ENCODE assay signal across 8 cellular contexts in the genomic region with DNA sequence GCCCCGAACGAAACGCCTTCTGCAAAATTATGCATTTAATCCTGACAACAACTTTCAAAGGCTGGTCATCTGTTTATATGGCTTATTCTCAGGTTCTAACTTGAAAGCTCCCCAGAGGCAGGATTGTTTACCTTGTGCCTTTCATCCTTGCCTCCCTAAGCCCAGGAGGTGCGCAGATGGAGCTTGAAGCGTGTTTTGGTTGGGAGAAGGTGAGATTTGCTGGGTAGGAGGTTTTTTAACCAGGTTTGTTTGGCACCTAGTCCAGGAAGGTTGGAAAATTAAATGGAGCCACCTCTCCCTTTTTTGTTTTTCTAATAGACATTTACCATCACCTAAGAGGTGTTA. TPM values are rescaled to one million over a fixed set of nuclear protein-coding genes. Genes with fewer than 3 reads are reported as not detected.
A peak's percentile ranks its signal among the peaks of the same experiment; 100 is the strongest.
DNase-seq lines count a peak whose midpoint lies in the region; ATAC-seq and TF ChIP-seq lines count a peak whose summit lies in the region.

No MANE protein-coding gene starts in this region.

- TF ChIP-seq POLR2A in spleen (IDR thresholded peaks at IDR 0.05), result no peak

- peak overlapping the region; percentile 90 to 95 for H3K27ac Mint-ChIP-seq in T-cell

- no peaks in the 10 kb centered on the region for H3K9me3 ChIP-seq in right cardiac atrium (ENCODE audit: control insufficient read depth, low read length)
- no peaks in the 10 kb centered on the region for H3K9me3 ChIP-seq in spleen

- H3K4me1 ChIP-seq in right cardiac atrium (ENCODE audit: control insufficient read depth, insufficient read depth, low read length) (peaks cover 7% of the 10 kb centered on the region), spleen (peaks cover 12 to 51% (median 32%) of the 10 kb centered on the region in 6 donors)

- CTCF ChIA-PET in T-cell (lab: Charles Lee), result no interaction called here

- WGBS in right cardiac atrium, result 3% methylated on average over 5 of the region's 5 CpGs
- WGBS in spleen, 5 donors, result 5 to 11% (median 8%) methylated on average over 5 of the region's 5 CpGs

- peak; percentile 4 to 64 (median 31) for DNase-seq in NCI-H1417 (lab: John Stamatoyannopoulos, UW)
- DNase-seq in NCI-H1417 treated with DMSO at 0.1 percent for 48 hours (lab: John Stamatoyannopoulos, UW), result no peak
- DNase-seq in T-cell, result no peak
- no peak for DNase-seq in right cardiac atrium
- no peak for DNase-seq in spleen
- DNase-seq in NCI-H1436 (lab: John Stamatoyannopoulos, UW), result no peak
- DNase-seq in middle frontal gyrus (ENCODE audit: extremely low spot score, low spot score), result no peak
- DNase-seq in occipital lobe (lab: John Stamatoyannopoulos, UW), result no peak

- POLR2A ChIA-PET in T-cell (lab: Charles Lee), result interaction anchor here in 1 of 2 donors (0.6 kb wide), 1 partner anchor 235 kb away, joined by 16 read pairs; no protein-coding TSS in a partner anchor

- H3K36me3 ChIP-seq in spleen, result peaks cover 0 to 8% (median 0%) of the 10 kb centered on the region in 6 donors

- H3K27me3 Mint-ChIP-seq in T-cell, result no peaks in the 10 kb centered on the region

- H3K4me3 ChIP-seq in right cardiac atrium (ENCODE audit: low read length) (peak overlapping the region; percentile 88), spleen (peak overlapping the region; percentile 68 to 96 (median 92))

- H3K9me3 Mint-ChIP-seq in T-cell, result no peaks in the 10 kb centered on the region

- TF ChIP-seq CTCF in spleen (IDR thresholded peaks at IDR 0.05 in 8 of 11, conservative IDR thresholded peaks at IDR 0.05 in 3 of 11), result no peak

- H3K4me3 Mint-ChIP-seq in T-cell, result peak overlapping the region; percentile 90 to 93 (median 91)

- ATAC-seq in T-cell (replicated peaks in 1 of 4) (no peak), right cardiac atrium (no peak)

- intact Hi-C loops in right cardiac atrium (cut with DNase I) (loop anchor here in 3 of 4 donors (5.0 kb wide), 2 partner anchors 198 to 348 kb away; partner anchors contain the start of gene PPARG (in 1 of the 3)), spleen (cut with DNase I; ENCODE audit: low total_unique reads) (loop anchor here (10.0 kb wide), 1 partner anchor 70 kb away; the partner anchor contains the start of gene MKRN2)

- H3K36me3 Mint-ChIP-seq in T-cell, result peaks cover 7% of the 10 kb centered on the region

- H3K27ac ChIP-seq in right cardiac atrium (ENCODE audit: low read length) (peak overlapping the region; percentile 81), spleen (peak overlapping the region in 7 of 8 donors; percentile 69 to 89 (median 82))

- peaks cover 36 to 44% (median 43%) of the 10 kb centered on the region in 3 donors for H3K4me1 Mint-ChIP-seq in T-cell

- H3K27me3 ChIP-seq in right cardiac atrium (ENCODE audit: control insufficient read depth, insufficient read depth) (no peaks in the 10 kb centered on the region), spleen (replicated peaks in 1 of 7) (no peaks in the 10 kb centered on the region)

RNA-seq across cellular contexts. Expression of gene TSEN2, which starts 0.7 kb away (rescaled TPM):
- total RNA-seq in T-cell (10 to 100 TPM; 11.7 to 20.9 (median 18.2) TPM), right cardiac atrium (10 to 100 TPM; 13.9 to 21.4 (median 20.0) TPM), spleen (10 to 100 TPM; 10.6 to 21.5 (median 17.8) TPM), occipital lobe (29.3 TPM)
- polyA plus RNA-seq in right cardiac atrium (18.6 TPM), spleen (10 to 100 TPM; 12.6 to 14.3 (median 13.2) TPM)

Comparison
In these comparisons a context has a peak if more than half of its experiments do, and no peak if none do; other contexts are left out.
1. DNase-seq: peak in NCI-H1417 (3 of 3); none in NCI-H1417 treated with DMSO at 0.1 percent for 48 hours (single experiment), T-cell (0 of 34), right cardiac atrium (0 of 3), spleen (single experiment), NCI-H1436 (single experiment), middle frontal gyrus (single experiment) and occipital lobe (single experiment).